Comparison of ENCODE assay signal across 12 cellular contexts in the genomic region with DNA sequence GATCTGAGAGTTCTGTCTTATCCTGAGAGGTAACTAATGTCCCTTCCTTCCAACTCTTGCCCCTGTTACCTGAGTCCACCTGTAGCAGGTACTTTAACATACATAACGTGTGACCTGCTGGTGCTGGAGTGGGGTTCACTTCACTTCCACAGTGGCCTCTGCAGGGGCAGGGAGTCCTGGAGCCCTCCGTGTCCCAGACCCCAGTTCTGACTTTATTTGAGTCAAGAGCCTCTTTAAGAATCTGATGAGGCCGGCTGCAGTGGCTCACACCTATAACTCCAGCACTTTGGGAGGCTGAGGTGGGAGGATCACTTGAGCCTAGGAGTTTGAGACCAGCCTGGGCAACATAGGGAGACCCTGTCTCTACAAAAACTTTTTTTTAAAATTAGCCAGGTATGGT.
"Had no signal": no experiment of that assay in that cellular context is flagged by ENCODE, and none has a peak within 500 bp of the region (broad histone marks: within the 10 kb centered on the region; RNA-seq: fewer than 3 reads in every experiment).

No MANE protein-coding gene starts in this region.

- H3K4me1 ChIP-seq: thyroid gland, uterus had no signal

- H3K4me3 ChIP-seq: adrenal gland, thyroid gland, uterus had no signal

- H3K9me3 ChIP-seq: adrenal gland, thyroid gland, uterus had no signal

- DNase-seq: activated CD4-positive, alpha-beta T cell treated with anti-CD3 and anti-CD28 coated beads, Interleukin-2, amount 50 U/mL, for 4 hours; activated naive CD4-positive, alpha-beta T cell treated with anti-CD3 and anti-CD28 coated beads, Interleukin-2, amount 50 U/mL, for 16 hours; activated T-cell treated with anti-CD3 and anti-CD28 coated beads for 4 hours; caudate nucleus; cortex of kidney; effector CD8-positive, alpha-beta T cell; hippocampal formation; kidney glomerular epithelial cell; T-helper 17 cell; thyroid gland; uterus had no signal

- H3K27ac ChIP-seq: adrenal gland, thyroid gland, uterus had no signal

- H3K36me3 ChIP-seq: adrenal gland, thyroid gland, uterus had no signal

- H3K27me3 ChIP-seq: adrenal gland, thyroid gland, uterus had no signal

- ATAC-seq: T-helper 17 cell had no signal
